Comparison of ENCODE assay signal across 9 cellular contexts in the genomic region with DNA sequence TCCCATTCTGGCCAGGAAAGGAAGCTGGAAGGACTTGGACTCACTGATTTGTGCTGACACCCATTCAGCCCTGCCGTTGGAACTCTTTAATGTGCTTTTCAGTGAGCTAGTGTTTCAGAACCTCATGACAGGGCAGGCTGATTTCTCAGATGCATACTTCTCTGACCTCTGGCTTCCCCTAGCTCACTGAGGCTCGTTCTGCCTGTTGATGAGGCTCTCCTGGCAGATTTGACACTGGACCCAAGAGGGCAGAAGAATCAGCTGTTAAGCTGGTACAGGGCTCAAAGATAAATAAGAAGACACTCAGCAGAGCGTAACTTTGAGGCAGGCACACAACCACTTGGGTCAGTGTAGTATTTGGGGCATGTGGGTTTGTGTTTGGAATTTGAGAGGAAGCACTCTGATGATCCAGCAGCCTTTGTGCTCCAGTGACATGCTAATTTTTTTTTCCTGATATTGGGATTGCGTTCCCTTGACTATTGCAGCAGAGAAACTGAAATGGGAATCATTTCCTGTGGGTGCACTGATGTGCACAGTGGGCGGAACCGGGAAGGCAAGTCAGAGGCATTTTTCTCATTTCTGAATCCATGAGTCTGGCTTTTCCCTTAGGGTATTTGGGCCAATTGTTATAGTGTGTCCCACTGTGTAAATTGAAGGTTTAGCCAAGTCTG.
DNase-seq lines count a peak whose midpoint lies in the region; ATAC-seq and TF ChIP-seq lines count a peak whose summit lies in the region.
"Had no signal": no experiment of that assay in that cellular context is flagged by ENCODE, and none has a peak within 500 bp of the region (broad histone marks: within the 10 kb centered on the region; RNA-seq: fewer than 3 reads in every experiment).

No MANE protein-coding gene starts in this region.

- no peaks in the 10 kb centered on the region for H3K27me3 Mint-ChIP-seq in osteocyte (ENCODE audit: unreplicated experiment)

- peaks cover 44% of the 10 kb centered on the region for H3K4me1 Mint-ChIP-seq in osteocyte (ENCODE audit: unreplicated experiment)

- peak overlapping the region; percentile 25 for H3K4me3 ChIP-seq in fibroblast of mammary gland (ENCODE audit: control insufficient read depth, low read depth, low read length)

- TF ChIP-seq CTCF in fibroblast of mammary gland (conservative IDR thresholded peaks at IDR 0.05; ENCODE audit: control insufficient read depth, insufficient read depth, low read depth, low read length) (no peak), osteocyte (IDR thresholded peaks at IDR 0.05) (no peak)

- DNase-seq in C1 segment of cervical spinal cord (lab: John Stamatoyannopoulos, UW), result peak in 8 of 14 donors; percentile 10 to 55 (median 28)
- peak; percentile 96 for DNase-seq in NCI-H69 (lab: John Stamatoyannopoulos, UW)
- peak; percentile 87 for DNase-seq in fibroblast of mammary gland (ENCODE audit: low read depth)
- no peak for DNase-seq in osteocyte (ENCODE audit: extremely low spot score, unreplicated experiment)
- DNase-seq in SIG-M5 treated with dmso at 0.1 percent for 504 hours (lab: John Stamatoyannopoulos, UW; ENCODE audit: unreplicated experiment), result no peak
- DNase-seq in activated CD4-positive, CD25-positive, alpha-beta regulatory T cell (lab: John Stamatoyannopoulos, UW), result no peak
- DNase-seq: T-helper 2 cell had no signal

- H3K27ac Mint-ChIP-seq in osteocyte (ENCODE audit: unreplicated experiment), result peak overlapping the region; percentile 97

- H3K9me3 Mint-ChIP-seq in osteocyte (ENCODE audit: unreplicated experiment), result no peaks in the 10 kb centered on the region

- H3K4me3 Mint-ChIP-seq in osteocyte (ENCODE audit: unreplicated experiment), result peak overlapping the region; percentile 69

- no peaks in the 10 kb centered on the region for H3K36me3 Mint-ChIP-seq in osteocyte (ENCODE audit: unreplicated experiment)

- ATAC-seq in GM21528 (IDR thresholded peaks at IDR 0.05; ENCODE audit: low FRiP score, unreplicated experiment), result no peak
- no peak for ATAC-seq in HG02981 (IDR thresholded peaks at IDR 0.05; ENCODE audit: unreplicated experiment)

Comparison
In these comparisons a context has a peak if more than half of its experiments do, and no peak if none do; other contexts are left out.
1. DNase-seq: peak in C1 segment of cervical spinal cord (8 of 14), NCI-H69 (single experiment) and fibroblast of mammary gland (single experiment); none in osteocyte (single experiment), SIG-M5 treated with dmso at 0.1 percent for 504 hours (single experiment) and activated CD4-positive, CD25-positive, alpha-beta regulatory T cell (0 of 4).